ENCODE assay signal across 8 cellular contexts in genomic region chr19:42176990-42177685, GRCh38. TPM values are rescaled to one million over a fixed set of nuclear protein-coding genes. Genes with fewer than 3 reads are reported as not detected.
DNase-seq lines count a peak whose midpoint lies in the region; ATAC-seq and TF ChIP-seq lines count a peak whose summit lies in the region.

No MANE protein-coding gene starts in this region.

- DNase-seq in NCI-H524 (lab: John Stamatoyannopoulos, UW) = peak; percentile 81 to 89
- DNase-seq in activated CD4-positive, alpha-beta T cell treated with anti-CD3 and anti-CD28 coated beads, Interleukin-2, amount 50 U/mL, for 48 hours = peak; percentile 77 to 80
- peak; percentile 90 for DNase-seq in ecto neural progenitor cell (ENCODE audit: low spot score)
- DNase-seq in lung (ENCODE audit: low spot score) = peak; percentile 56
- peak; percentile 64 to 75 for DNase-seq in stimulated activated CD4-positive, alpha-beta T cell treated with anti-CD3 and anti-CD28 coated beads, Interleukin-4, amount 100 ng/mL, for 48 hours (ENCODE audit: low read depth in 2 of 2)

- ATAC-seq in HG02588 (IDR thresholded peaks at IDR 0.05; ENCODE audit: unreplicated experiment) = peak; percentile 60
- ATAC-seq in lung (ENCODE audit: insufficient read depth, low FRiP score) = peak; percentile 82
- ATAC-seq in HG02840 (IDR thresholded peaks at IDR 0.05; ENCODE audit: low FRiP score, unreplicated experiment) = no peak

- H3K27ac ChIP-seq in C4-2B (no peak overlapping the region), lung (ENCODE audit: low read depth in 1 of 2, low read length in 1 of 2) (no peak overlapping the region)

- no peaks in the 10 kb centered on the region for H3K9me3 ChIP-seq in lung (ENCODE audit: control insufficient read depth in 2 of 2, insufficient read depth in 1 of 2, low read length in 1 of 2)

- peak; percentile 40 for TF ChIP-seq CTCF in C4-2B (conservative IDR thresholded peaks at IDR 0.05)
- TF ChIP-seq CTCF in lung (IDR thresholded peaks at IDR 0.05; ENCODE audit: control extremely low read depth, extremely low read depth) = peak; percentile 16

- H3K36me3 ChIP-seq in lung (ENCODE audit: control insufficient read depth in 2 of 2, insufficient read depth in 2 of 2, low read length in 2 of 2) = no peaks in the 10 kb centered on the region

- no peaks in the 10 kb centered on the region for H3K27me3 ChIP-seq in lung (ENCODE audit: control insufficient read depth, insufficient read depth)

- no peaks in the 10 kb centered on the region for H3K4me1 ChIP-seq in lung (ENCODE audit: control insufficient read depth in 2 of 2, insufficient read depth in 2 of 2, low read length in 2 of 2)

- no peak overlapping the region for H3K4me3 ChIP-seq in lung

- 1 to 2% methylated on average over 23 to 66 of the region's 66 CpGs for WGBS in lung, 2 donors

RNA-seq across cellular contexts. Expression of gene DEDD2, which starts 40.3 kb away (rescaled TPM):
- total RNA-seq in lung = 10 to 100 TPM; 34.1 to 39.4 TPM
- polyA plus RNA-seq in lung = 10 to 100 TPM; 31.4 to 60.8 TPM

RNA-seq across cellular contexts. Expression of gene ZNF526, which starts 43.0 kb away (rescaled TPM):
- 10 to 100 TPM in 1 of 2 donors, 1 to 10 TPM in 1; 5.3 to 14.4 TPM for total RNA-seq in lung
- polyA plus RNA-seq in lung = 1 to 10 TPM; 4.6 to 5.5 TPM

RNA-seq across cellular contexts. Expression of gene POU2F2, which starts 44.9 kb away (rescaled TPM):
- 1 to 10 TPM; 3.2 to 7.6 TPM for total RNA-seq in lung
- polyA plus RNA-seq in lung = 10 to 100 TPM in 1 of 2 donors, 1 to 10 TPM in 1; 1.9 to 11.9 TPM
